ENCODE assay signal across 3 cellular contexts in genomic region chr19:36073121-36073876, GRCh38.
TF ChIP-seq lines count a peak whose summit lies in the region.

No MANE protein-coding gene starts in this region.

TF ChIP-seq in SK-N-SH, 30 proteins besides CTCF, POLR2A, EP300 and RAD21:
- TF ChIP-seq ZBTB33 (IDR thresholded peaks at IDR 0.05; ENCODE audit: borderline replicate concordance, low read depth) (no peak), FOXJ3 (CRISPR knock-in tag; IDR thresholded peaks at IDR 0.05) (no peak), CHD2 (IDR thresholded peaks at IDR 0.05; ENCODE audit: low read length, partially characterized antibody) (no peak), REST (IDR thresholded peaks at IDR 0.05; ENCODE audit: low read depth, low read length) (peak; percentile 87)

TF ChIP-seq in SK-N-SH treated with all-trans-retinoic acid at 6 μM for 48 hours, 23 proteins besides CTCF, POLR2A, EP300 and RAD21 (continued from another document):
- no peak for TF ChIP-seq PATZ1 (CRISPR knock-in tag; IDR thresholded peaks at IDR 0.05; ENCODE audit: borderline replicate concordance)
- TF ChIP-seq ZNF565 (CRISPR knock-in tag; conservative IDR thresholded peaks at IDR 0.05; ENCODE audit: low read depth) = no peak
- TF ChIP-seq CSDC2 (CRISPR knock-in tag; IDR thresholded peaks at IDR 0.05) = no peak
- no peak for TF ChIP-seq POU6F1 (CRISPR knock-in tag; IDR thresholded peaks at IDR 0.05; ENCODE audit: borderline replicate concordance, low read depth)
- no peak for TF ChIP-seq TCF4 (CRISPR knock-in tag; IDR thresholded peaks at IDR 0.05; ENCODE audit: borderline replicate concordance)
- no peak for TF ChIP-seq PPARA (CRISPR knock-in tag; IDR thresholded peaks at IDR 0.05; ENCODE audit: borderline replicate concordance)

TF ChIP-seq in PFSK-1, 5 proteins besides CTCF, POLR2A, EP300 and RAD21 (continued from another document):
- TF ChIP-seq REST (IDR thresholded peaks at IDR 0.05; ENCODE audit: insufficient read depth in 1 of 2, low read depth in 2 of 2, low read length in 2 of 2) = peak; percentile 27 to 85; a peak in 3 of 4 replicates
- TF ChIP-seq FOXP2 (optimal IDR thresholded peaks at IDR 0.05; ENCODE audit: borderline replicate concordance, extremely low read depth, extremely low read length, insufficient read depth) = no peak
- TF ChIP-seq TAF1 (IDR thresholded peaks at IDR 0.05; ENCODE audit: borderline replicate concordance, insufficient read depth, low read length) = no peak
